Comparison of ENCODE assay signal across 13 cellular contexts in genomic region chr1:164767257-164768044, GRCh38.
DNase-seq lines count a peak whose midpoint lies in the region; ATAC-seq and TF ChIP-seq lines count a peak whose summit lies in the region.
"Had no signal": no experiment of that assay in that cellular context is flagged by ENCODE, and none has a peak within 500 bp of the region (broad histone marks: within the 10 kb centered on the region; RNA-seq: fewer than 3 reads in every experiment).

No MANE protein-coding gene starts in this region.

- no peak overlapping the region for H2AFZ ChIP-seq in OCI-LY7 (ENCODE audit: low read length)

- H3K36me3 ChIP-seq in suprapubic skin (no peaks in the 10 kb centered on the region), OCI-LY7 (ENCODE audit: insufficient read depth, low read length) (no peaks in the 10 kb centered on the region)
- H3K36me3 ChIP-seq: ovary had no signal

- no peaks in the 10 kb centered on the region for H3K79me2 ChIP-seq in OCI-LY7 (ENCODE audit: insufficient read depth, low read depth, low read length)

- peak; percentile 43 for ATAC-seq in left ventricle myocardium superior
- ATAC-seq in CD4-positive, alpha-beta T cell (ENCODE audit: poor library complexity) = no peak
- ATAC-seq: stimulated activated effector memory CD8-positive, alpha-beta T cell treated with anti-CD3 and anti-CD28 coated beads, Interleukin-12 subunit alpha, Interleukin-12 subunit beta, amount 100 ng/mL, for 72 hours had no signal

- WGBS in suprapubic skin = 75% methylated on average over 8 of the region's 8 CpGs

- DNase-seq in H4 (ENCODE audit: low spot score) (peak; percentile 83), left ventricle myocardium superior (no peak), suprapubic skin (ENCODE audit: low spot score in 2 of 2) (no peak), OCI-LY7 (ENCODE audit: low spot score) (no peak), GM13977 (ENCODE audit: low spot score) (no peak), COR-L47 (lab: John Stamatoyannopoulos, UW) (no peak)
- DNase-seq in CD4-positive, alpha-beta T cell = no peak
- DNase-seq: NCI-H510A, ovary, T-helper 2 cell had no signal

- no peak overlapping the region for H3K4me2 ChIP-seq in OCI-LY7 (ENCODE audit: low read length)

- POLR2A ChIA-PET in CD4-positive, alpha-beta T cell (lab: Charles Lee) = no interaction called here
- POLR2A ChIA-PET in OCI-LY7 (lab: Charles Lee) = no interaction called here

- in situ Hi-C loops in GM13977 (cut with MboI; ENCODE audit: low pct_unique_long_range_greater_than_20kb, low sequenced_read_pairs, unreplicated experiment) = no loop called here

- H3K27ac ChIP-seq in angular gyrus (ENCODE audit: low read depth, low read length) (peak overlapping the region; percentile 22), suprapubic skin (peak overlapping the region; percentile 44), OCI-LY7 (ENCODE audit: low read depth, low read length, poor library complexity, severe bottlenecking) (no peak overlapping the region)
- no peak overlapping the region for H3K27ac ChIP-seq in CD4-positive, alpha-beta T cell (ENCODE audit: low read depth, low read length)

- no TSS peak for BruUV-seq in OCI-LY7 (replicated peaks; lab: Mats Ljungman, UMichigan)

- H3K4me1 Mint-ChIP-seq in CD4-positive, alpha-beta T cell (ENCODE audit: low read depth) = no peaks in the 10 kb centered on the region
- H3K4me1 Mint-ChIP-seq: stimulated activated effector memory CD8-positive, alpha-beta T cell treated with anti-CD3 and anti-CD28 coated beads, Interleukin-12 subunit alpha, Interleukin-12 subunit beta, amount 100 ng/mL, for 72 hours had no signal

- no peaks in the 10 kb centered on the region for H3K9me3 ChIP-seq in suprapubic skin
- H3K9me3 ChIP-seq in CD4-positive, alpha-beta T cell (ENCODE audit: control insufficient read depth, low read length) = no peaks in the 10 kb centered on the region
- H3K9me3 ChIP-seq in OCI-LY7 (ENCODE audit: low read length) = no peaks in the 10 kb centered on the region
- H3K9me3 ChIP-seq: ovary had no signal

- TF ChIP-seq CTCF in suprapubic skin (IDR thresholded peaks at IDR 0.05) (no peak), OCI-LY7 (conservative IDR thresholded peaks at IDR 0.05; ENCODE audit: low read length) (no peak), GM13977 (IDR thresholded peaks at IDR 0.05; ENCODE audit: extremely low read depth, insufficient read depth, missing control alignments) (no peak)
- TF ChIP-seq CTCF in CD4-positive, alpha-beta T cell (IDR thresholded peaks at IDR 0.05) = no peak

- H3K4me3 ChIP-seq in suprapubic skin = no peak overlapping the region
- no peak overlapping the region for H3K4me3 ChIP-seq in OCI-LY7 (ENCODE audit: low read depth, low read length, poor library complexity, severe bottlenecking)
- H3K4me3 ChIP-seq: ovary had no signal

- no peaks in the 10 kb centered on the region for H4K20me1 ChIP-seq in OCI-LY7 (ENCODE audit: insufficient read depth, low read length)

- H3K9me2 ChIP-seq in OCI-LY7 (ENCODE audit: insufficient read depth, low read length) = no peaks in the 10 kb centered on the region

- intact Hi-C loops in left ventricle myocardium superior (cut with micrococcal nuclease) (no loop called here), OCI-LY7 (cut with micrococcal nuclease; ENCODE audit: unreplicated experiment) (no loop called here)
- intact Hi-C loops in CD4-positive, alpha-beta T cell (cut with DNase I, micrococcal nuclease) = no loop called here

- no peak overlapping the region for H3K4me3 Mint-ChIP-seq in CD4-positive, alpha-beta T cell
- H3K4me3 Mint-ChIP-seq: activated T-helper 1 cell treated with anti-CD3 and anti-CD28 coated beads, Interleukin-12 subunit alpha, Interleukin-12 subunit beta, Interleukin-2, Interleukin-4 antibody, amounts not matched to agents 30 ng/mL and 10 ng/mL and 1 ng/mL, durations not matched to agents 14 hours and 24 hours and 36 hours; stimulated activated effector memory CD8-positive, alpha-beta T cell treated with anti-CD3 and anti-CD28 coated beads, Interleukin-12 subunit alpha, Interleukin-12 subunit beta, amount 100 ng/mL, for 72 hours had no signal

- CTCF ChIA-PET in CD4-positive, alpha-beta T cell (lab: Charles Lee) = no interaction called here
- CTCF ChIA-PET in OCI-LY7 (lab: Charles Lee; ENCODE audit: unreplicated experiment) = no interaction called here

- TF ChIP-seq POLR2A in suprapubic skin (IDR thresholded peaks at IDR 0.05) = no peak

- no peak for TF ChIP-seq EP300 in suprapubic skin (IDR thresholded peaks at IDR 0.05)

- H3K9me3 Mint-ChIP-seq in CD4-positive, alpha-beta T cell = no peaks in the 10 kb centered on the region
- H3K9me3 Mint-ChIP-seq: activated T-helper 1 cell treated with anti-CD3 and anti-CD28 coated beads, Interleukin-12 subunit alpha, Interleukin-12 subunit beta, Interleukin-2, Interleukin-4 antibody, amounts not matched to agents 30 ng/mL and 10 ng/mL and 1 ng/mL, durations not matched to agents 14 hours and 24 hours and 36 hours; stimulated activated effector memory CD8-positive, alpha-beta T cell treated with anti-CD3 and anti-CD28 coated beads, Interleukin-12 subunit alpha, Interleukin-12 subunit beta, amount 100 ng/mL, for 72 hours had no signal

- no peaks in the 10 kb centered on the region for H3K36me3 Mint-ChIP-seq in CD4-positive, alpha-beta T cell (ENCODE audit: low read depth)
- H3K36me3 Mint-ChIP-seq: stimulated activated effector memory CD8-positive, alpha-beta T cell treated with anti-CD3 and anti-CD28 coated beads, Interleukin-12 subunit alpha, Interleukin-12 subunit beta, amount 100 ng/mL, for 72 hours had no signal

- no peaks in the 10 kb centered on the region for H3K27me3 Mint-ChIP-seq in CD4-positive, alpha-beta T cell

- H3K27me3 ChIP-seq in suprapubic skin = no peaks in the 10 kb centered on the region
- no peaks in the 10 kb centered on the region for H3K27me3 ChIP-seq in CD4-positive, alpha-beta T cell (ENCODE audit: control insufficient read depth, insufficient read depth, low read length)
- H3K27me3 ChIP-seq: ovary had no signal

- H3K27ac Mint-ChIP-seq in CD4-positive, alpha-beta T cell = no peak overlapping the region
- H3K27ac Mint-ChIP-seq: activated T-helper 1 cell treated with anti-CD3 and anti-CD28 coated beads, Interleukin-12 subunit alpha, Interleukin-12 subunit beta, Interleukin-2, Interleukin-4 antibody, amounts not matched to agents 30 ng/mL and 10 ng/mL and 1 ng/mL, durations not matched to agents 14 hours and 24 hours and 36 hours; stimulated activated effector memory CD8-positive, alpha-beta T cell treated with anti-CD3 and anti-CD28 coated beads, Interleukin-12 subunit alpha, Interleukin-12 subunit beta, amount 100 ng/mL, for 72 hours had no signal

- H3K4me1 ChIP-seq in suprapubic skin (peaks cover 39% of the 10 kb centered on the region), OCI-LY7 (ENCODE audit: insufficient read depth, low read length, poor library complexity, severe bottlenecking) (no peaks in the 10 kb centered on the region)

Comparison
In these comparisons a context has a peak if more than half of its experiments do, and no peak if none do; other contexts are left out.
1. H3K27ac ChIP-seq: peak in angular gyrus (single experiment) and suprapubic skin (single experiment); none in CD4-positive, alpha-beta T cell (single experiment) and OCI-LY7 (single experiment).